In genomic region chr22:31631381-31631780, GRCh38 we compare ENCODE assay signal across 9 cellular contexts. TPM values are rescaled to one million over a fixed set of nuclear protein-coding genes. Genes with fewer than 3 reads are reported as not detected.
DNase-seq lines count a peak whose midpoint lies in the region; ATAC-seq, FAIRE-seq and TF ChIP-seq lines count a peak whose summit lies in the region.
"Had no signal": no experiment of that assay in that cellular context is flagged by ENCODE, and none has a peak within 500 bp of the region (broad histone marks: within the 10 kb centered on the region; RNA-seq: fewer than 3 reads in every experiment).

No MANE protein-coding gene starts in this region.

- H3K79me2 ChIP-seq in SK-N-SH (ENCODE audit: insufficient read depth): peaks cover 63% of the 10 kb centered on the region

- H3K27ac Mint-ChIP-seq in stimulated activated naive CD8-positive, alpha-beta T cell treated with anti-CD3 and anti-CD28 coated beads, Interleukin-15, amount 100 ng/mL, for 72 hours: peak overlapping the region; percentile 82 to 95

- H4K20me1 ChIP-seq in SK-N-SH (ENCODE audit: insufficient read depth): peaks cover 44% of the 10 kb centered on the region

- H3K9ac ChIP-seq in SK-N-SH (peak overlapping the region; percentile 80; the same call in 1 of the 2 replicates), iPS-15b (ENCODE audit: low read depth, low read length) (peak overlapping the region; percentile 49)

- H3K27me3 ChIP-seq in SK-N-SH (ENCODE audit: insufficient read depth) (no peaks in the 10 kb centered on the region), iPS-15b (ENCODE audit: control insufficient read depth, insufficient read depth, low read length) (no peaks in the 10 kb centered on the region)

- POLR2A ChIA-PET in SK-N-SH (lab: Yijun Ruan, JAX): interaction anchor here (1.1 to 1.4 kb wide), 2 partner anchors 31 to 75 kb away, joined by 4 to 7 read pairs; partner anchors contain the start of gene PISD

- H3K4me3 ChIP-seq in SK-N-SH (ENCODE audit: low read depth in 2 of 2, low read length in 1 of 2): peak overlapping the region; percentile 78 to 91
- peak overlapping the region; percentile 72 for H3K4me3 ChIP-seq in iPS-15b (ENCODE audit: low read depth, low read length)

- H3K27ac ChIP-seq in SK-N-SH (ENCODE audit: low read depth in 2 of 2, low read length in 1 of 2): peak overlapping the region; percentile 72 to 80; a peak in 3 of 4 replicates

- TF ChIP-seq RAD21 in SK-N-SH (IDR thresholded peaks at IDR 0.05; ENCODE audit: low read length): no peak

- WGBS in SK-N-SH (ENCODE audit: low lambda C conversion rate): 83% methylated on average over 6 of the region's 9 CpGs

- no peak for FAIRE-seq in frontal cortex (lab: Jason Lieb, UNC)
- FAIRE-seq: endometrium had no signal

- no peaks in the 10 kb centered on the region for H3K9me2 ChIP-seq in SK-N-SH

- H3K9me3 Mint-ChIP-seq in stimulated activated naive CD8-positive, alpha-beta T cell treated with anti-CD3 and anti-CD28 coated beads, Interleukin-15, amount 100 ng/mL, for 72 hours: no peaks in the 10 kb centered on the region

- peak; percentile 36 for DNase-seq in SK-N-SH
- DNase-seq in activated CD8-positive, alpha-beta memory T cell treated with anti-CD3 and anti-CD28 coated beads, Interleukin-2, amount 50 U/mL, for 48 hours: peak; percentile 58
- no peak for DNase-seq in stimulated activated naive CD8-positive, alpha-beta T cell treated with anti-CD3 and anti-CD28 coated beads, Interleukin-15, amount 100 ng/mL, for 72 hours
- DNase-seq in frontal cortex (ENCODE audit: low spot score in 2 of 2): no peak
- no peak for DNase-seq in anterior cingulate cortex (lab: John Stamatoyannopoulos, UW)
- no peak for DNase-seq in ACHN

- H3K4me3 Mint-ChIP-seq in stimulated activated naive CD8-positive, alpha-beta T cell treated with anti-CD3 and anti-CD28 coated beads, Interleukin-15, amount 100 ng/mL, for 72 hours: peak overlapping the region; percentile 71 to 96

- CTCF ChIA-PET in SK-N-SH (lab: Yijun Ruan, JAX): interaction anchor here (0.8 to 7.1 kb wide), 9 partner anchors 11 to 339 kb away, joined by 3 to 48 read pairs (median 3); partner anchors contain the start of gene PISD

- ATAC-seq in SK-N-SH treated with all-trans-retinoic acid at 6 μM for 48 hours: no peak
- ATAC-seq in stimulated activated naive CD8-positive, alpha-beta T cell treated with anti-CD3 and anti-CD28 coated beads, Interleukin-15, amount 100 ng/mL, for 72 hours: no peak

- no peaks in the 10 kb centered on the region for H3K27me3 Mint-ChIP-seq in stimulated activated naive CD8-positive, alpha-beta T cell treated with anti-CD3 and anti-CD28 coated beads, Interleukin-15, amount 100 ng/mL, for 72 hours

- H3K9me3 ChIP-seq in SK-N-SH: no peaks in the 10 kb centered on the region
- H3K9me3 ChIP-seq in iPS-15b (ENCODE audit: control insufficient read depth, insufficient read depth, low read length): no peaks in the 10 kb centered on the region

- peaks cover 0 to 42% of the 10 kb centered on the region in 2 experiments; a peak in 1 of 4 replicates for H3K4me1 ChIP-seq in SK-N-SH (ENCODE audit: control insufficient read depth in 1 of 2, insufficient read depth in 2 of 2, low read depth in 1 of 2, low read length in 1 of 2)
- H3K4me1 ChIP-seq in iPS-15b (ENCODE audit: control insufficient read depth, insufficient read depth, low read length): peaks cover 9% of the 10 kb centered on the region

- TF ChIP-seq EP300 in SK-N-SH (IDR thresholded peaks at IDR 0.05; ENCODE audit: borderline replicate concordance in 1 of 2, low read depth in 1 of 2, low read length in 1 of 2): no peak

- no peak for TF ChIP-seq CTCF in SK-N-SH (IDR thresholded peaks at IDR 0.05)

- in situ Hi-C loops in ACHN (cut with HindIII; ENCODE audit: low pct_ligation_motif_present, low pct_unique_long_range_greater_than_20kb, low sequenced_read_pairs): no loop called here

- no peaks in the 10 kb centered on the region for H3F3A ChIP-seq in SK-N-SH (replicated peaks; ENCODE audit: insufficient read depth)

- peaks cover 7 to 9% of the 10 kb centered on the region in 2 experiments for H3K36me3 ChIP-seq in SK-N-SH (replicated peaks in 1 of 2; ENCODE audit: control insufficient read depth in 1 of 2, insufficient read depth in 2 of 2, low read length in 1 of 2)
- peaks cover 7% of the 10 kb centered on the region for H3K36me3 ChIP-seq in iPS-15b (ENCODE audit: control insufficient read depth, insufficient read depth, low read length)

- peaks cover 66% of the 10 kb centered on the region for H3K4me1 Mint-ChIP-seq in stimulated activated naive CD8-positive, alpha-beta T cell treated with anti-CD3 and anti-CD28 coated beads, Interleukin-15, amount 100 ng/mL, for 72 hours

- no peak overlapping the region for H2AFZ ChIP-seq in SK-N-SH (ENCODE audit: low read depth)

- H3K4me2 ChIP-seq in SK-N-SH: peak overlapping the region; percentile 96

TF ChIP-seq in SK-N-SH, 30 proteins besides CTCF, POLR2A, EP300 and RAD21:
- TF ChIP-seq NFIC (IDR thresholded peaks at IDR 0.05; ENCODE audit: borderline replicate concordance) (no peak), FOXJ3 (CRISPR knock-in tag; IDR thresholded peaks at IDR 0.05) (no peak), SIN3A (IDR thresholded peaks at IDR 0.05; ENCODE audit: borderline replicate concordance, low read depth, low read length) (no peak), TAF1 (IDR thresholded peaks at IDR 0.05; ENCODE audit: borderline replicate concordance, low read depth, low read length) (no peak), ELF1 (IDR thresholded peaks at IDR 0.05) (no peak), EZH2phosphoT487 (IDR thresholded peaks at IDR 0.05; ENCODE audit: borderline replicate concordance, low read depth) (no peak), RFX5 (IDR thresholded peaks at IDR 0.05; ENCODE audit: low read length) (no peak), YY1 (IDR thresholded peaks at IDR 0.05; ENCODE audit: low read depth) (no peak)

TF ChIP-seq in SK-N-SH treated with all-trans-retinoic acid at 6 μM for 48 hours, 23 proteins besides CTCF, POLR2A, EP300 and RAD21:
- no peak for TF ChIP-seq OSR1 (CRISPR knock-in tag; IDR thresholded peaks at IDR 0.05)

RNA-seq across cellular contexts. Expression of gene PISD, which starts 30.6 kb away (rescaled TPM):
- 34.9 and 41.4 TPM in 2 replicates for polyA plus RNA-seq in SK-N-SH (2012; rRNA removed)
- polyA plus RNA-seq in SK-N-SH (2012; cell fraction: cytosol; rRNA removed): 16.3 and 23.2 TPM in 2 replicates
- 105 and 113 TPM in 2 replicates for polyA plus RNA-seq in SK-N-SH (2012; cell fraction: nucleus; rRNA removed)
- total RNA-seq in frontal cortex: 34.2 TPM

Comparison
In these comparisons a context has a peak if more than half of its experiments do, and no peak if none do; other contexts are left out.
1. DNase-seq: peak in SK-N-SH (single experiment) and activated CD8-positive, alpha-beta memory T cell treated with anti-CD3 and anti-CD28 coated beads, Interleukin-2, amount 50 U/mL, for 48 hours (single experiment); none in stimulated activated naive CD8-positive, alpha-beta T cell treated with anti-CD3 and anti-CD28 coated beads, Interleukin-15, amount 100 ng/mL, for 72 hours (0 of 2), frontal cortex (0 of 2), anterior cingulate cortex (0 of 58) and ACHN (single experiment).